In the genomic region with DNA sequence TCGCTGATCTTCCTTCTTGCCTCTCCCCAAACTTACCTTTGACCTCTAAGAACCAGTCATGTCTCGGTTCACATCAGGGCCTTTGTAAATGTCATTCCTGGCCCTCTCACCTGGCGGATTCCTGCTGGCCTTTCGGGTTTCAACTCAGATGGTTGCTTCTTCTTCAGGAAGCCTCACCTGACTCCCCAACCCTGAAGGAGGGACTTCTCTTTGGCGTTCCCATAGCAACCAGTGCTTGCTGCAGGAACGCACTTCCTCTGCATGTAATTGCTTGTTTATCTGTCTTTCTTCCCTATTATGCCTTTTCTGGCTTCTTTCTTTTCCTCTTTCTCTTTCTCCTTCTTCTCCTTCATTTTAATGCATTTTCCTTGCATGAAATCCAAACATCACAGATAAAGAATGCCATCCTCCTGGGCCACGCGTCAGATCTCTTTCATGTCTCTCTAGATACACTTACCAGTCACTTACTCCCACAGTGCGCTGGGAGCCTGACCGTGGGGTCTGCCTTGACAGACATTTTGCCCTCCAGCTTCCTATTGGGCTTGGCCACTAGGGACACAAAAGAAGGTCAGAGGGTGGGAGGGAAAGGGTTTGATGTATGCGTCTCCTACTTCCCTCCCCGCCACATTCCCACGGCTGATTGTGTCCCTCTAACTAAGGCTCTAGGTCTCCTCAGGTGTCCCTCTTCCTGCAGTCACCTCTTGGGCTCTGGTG, we compare ENCODE assay signal across 2 cellular contexts.
TF ChIP-seq lines count a peak whose summit lies in the region.

No MANE protein-coding gene starts in this region.

TF ChIP-seq in GM23338, 12 proteins besides CTCF, POLR2A, EP300 and RAD21 (continued from another document):
- TF ChIP-seq REST (IDR thresholded peaks at IDR 0.05; ENCODE audit: unreplicated experiment) (no peak), ZNF114 (CRISPR knock-in tag; IDR thresholded peaks at IDR 0.05) (no peak), CREB1 (CRISPR knock-in tag; IDR thresholded peaks at IDR 0.05; ENCODE audit: low read depth) (no peak), ETS1 (IDR thresholded peaks at IDR 0.05) (no peak), NANOG (IDR thresholded peaks at IDR 0.05; ENCODE audit: borderline replicate concordance) (no peak), EZH2phosphoT487 (IDR thresholded peaks at IDR 0.05; ENCODE audit: unreplicated experiment) (no peak), ZNF462 (CRISPR knock-in tag; IDR thresholded peaks at IDR 0.05) (no peak), JUNB (IDR thresholded peaks at IDR 0.05; ENCODE audit: unreplicated experiment) (no peak)

TF ChIP-seq in WTC11, 78 proteins besides CTCF, POLR2A, EP300 and RAD21 (continued from another document):
- no peak for TF ChIP-seq AFF4 (CRISPR knock-in tag; IDR thresholded peaks at IDR 0.05; ENCODE audit: borderline replicate concordance)
- TF ChIP-seq HMGXB4 (CRISPR knock-in tag; IDR thresholded peaks at IDR 0.05) = no peak
- TF ChIP-seq JUN (CRISPR knock-in tag; IDR thresholded peaks at IDR 0.05) = no peak
- TF ChIP-seq, protein P1, sequence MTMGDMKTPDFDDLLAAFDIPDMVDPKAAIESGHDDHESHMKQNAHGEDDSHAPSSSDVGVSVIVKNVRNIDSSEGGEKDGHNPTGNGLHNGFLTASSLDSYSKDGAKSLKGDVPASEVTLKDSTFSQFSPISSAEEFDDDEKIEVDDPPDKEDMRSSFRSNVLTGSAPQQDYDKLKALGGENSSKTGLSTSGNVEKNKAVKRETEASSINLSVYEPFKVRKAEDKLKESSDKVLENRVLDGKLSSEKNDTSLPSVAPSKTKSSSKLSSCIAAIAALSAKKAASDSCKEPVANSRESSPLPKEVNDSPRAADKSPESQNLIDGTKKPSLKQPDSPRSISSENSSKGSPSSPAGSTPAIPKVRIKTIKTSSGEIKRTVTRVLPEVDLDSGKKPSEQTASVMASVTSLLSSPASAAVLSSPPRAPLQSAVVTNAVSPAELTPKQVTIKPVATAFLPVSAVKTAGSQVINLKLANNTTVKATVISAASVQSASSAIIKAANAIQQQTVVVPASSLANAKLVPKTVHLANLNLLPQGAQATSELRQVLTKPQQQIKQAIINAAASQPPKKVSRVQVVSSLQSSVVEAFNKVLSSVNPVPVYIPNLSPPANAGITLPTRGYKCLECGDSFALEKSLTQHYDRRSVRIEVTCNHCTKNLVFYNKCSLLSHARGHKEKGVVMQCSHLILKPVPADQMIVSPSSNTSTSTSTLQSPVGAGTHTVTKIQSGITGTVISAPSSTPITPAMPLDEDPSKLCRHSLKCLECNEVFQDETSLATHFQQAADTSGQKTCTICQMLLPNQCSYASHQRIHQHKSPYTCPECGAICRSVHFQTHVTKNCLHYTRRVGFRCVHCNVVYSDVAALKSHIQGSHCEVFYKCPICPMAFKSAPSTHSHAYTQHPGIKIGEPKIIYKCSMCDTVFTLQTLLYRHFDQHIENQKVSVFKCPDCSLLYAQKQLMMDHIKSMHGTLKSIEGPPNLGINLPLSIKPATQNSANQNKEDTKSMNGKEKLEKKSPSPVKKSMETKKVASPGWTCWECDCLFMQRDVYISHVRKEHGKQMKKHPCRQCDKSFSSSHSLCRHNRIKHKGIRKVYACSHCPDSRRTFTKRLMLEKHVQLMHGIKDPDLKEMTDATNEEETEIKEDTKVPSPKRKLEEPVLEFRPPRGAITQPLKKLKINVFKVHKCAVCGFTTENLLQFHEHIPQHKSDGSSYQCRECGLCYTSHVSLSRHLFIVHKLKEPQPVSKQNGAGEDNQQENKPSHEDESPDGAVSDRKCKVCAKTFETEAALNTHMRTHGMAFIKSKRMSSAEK (CRISPR knock-in tag; IDR thresholded peaks at IDR 0.05; ENCODE audit: borderline replicate concordance) = no peak
- TF ChIP-seq GABPB1 (CRISPR knock-in tag; IDR thresholded peaks at IDR 0.05) = no peak
- TF ChIP-seq, protein P2, sequence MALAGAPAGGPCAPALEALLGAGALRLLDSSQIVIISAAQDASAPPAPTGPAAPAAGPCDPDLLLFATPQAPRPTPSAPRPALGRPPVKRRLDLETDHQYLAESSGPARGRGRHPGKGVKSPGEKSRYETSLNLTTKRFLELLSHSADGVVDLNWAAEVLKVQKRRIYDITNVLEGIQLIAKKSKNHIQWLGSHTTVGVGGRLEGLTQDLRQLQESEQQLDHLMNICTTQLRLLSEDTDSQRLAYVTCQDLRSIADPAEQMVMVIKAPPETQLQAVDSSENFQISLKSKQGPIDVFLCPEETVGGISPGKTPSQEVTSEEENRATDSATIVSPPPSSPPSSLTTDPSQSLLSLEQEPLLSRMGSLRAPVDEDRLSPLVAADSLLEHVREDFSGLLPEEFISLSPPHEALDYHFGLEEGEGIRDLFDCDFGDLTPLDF (CRISPR knock-in tag; IDR thresholded peaks at IDR 0.05) = no peak
- TF ChIP-seq FOXP1 (CRISPR knock-in tag; IDR thresholded peaks at IDR 0.05; ENCODE audit: borderline replicate concordance) = no peak
- TF ChIP-seq ZNF512 (CRISPR knock-in tag; IDR thresholded peaks at IDR 0.05; ENCODE audit: borderline replicate concordance) = no peak
- no peak for TF ChIP-seq KAT7 (CRISPR knock-in tag; IDR thresholded peaks at IDR 0.05; ENCODE audit: borderline replicate concordance)
- no peak for TF ChIP-seq ZNF396 (CRISPR knock-in tag; IDR thresholded peaks at IDR 0.05; ENCODE audit: borderline replicate concordance)
- no peak for TF ChIP-seq TP53 (CRISPR knock-in tag; IDR thresholded peaks at IDR 0.05)
- no peak for TF ChIP-seq CREM (CRISPR knock-in tag; IDR thresholded peaks at IDR 0.05)
- no peak for TF ChIP-seq PRRX2 (CRISPR knock-in tag; IDR thresholded peaks at IDR 0.05)
- TF ChIP-seq TEAD1 (CRISPR knock-in tag; IDR thresholded peaks at IDR 0.05) = no peak
